ENCODE assay signal across 15 cellular contexts in the genomic region with DNA sequence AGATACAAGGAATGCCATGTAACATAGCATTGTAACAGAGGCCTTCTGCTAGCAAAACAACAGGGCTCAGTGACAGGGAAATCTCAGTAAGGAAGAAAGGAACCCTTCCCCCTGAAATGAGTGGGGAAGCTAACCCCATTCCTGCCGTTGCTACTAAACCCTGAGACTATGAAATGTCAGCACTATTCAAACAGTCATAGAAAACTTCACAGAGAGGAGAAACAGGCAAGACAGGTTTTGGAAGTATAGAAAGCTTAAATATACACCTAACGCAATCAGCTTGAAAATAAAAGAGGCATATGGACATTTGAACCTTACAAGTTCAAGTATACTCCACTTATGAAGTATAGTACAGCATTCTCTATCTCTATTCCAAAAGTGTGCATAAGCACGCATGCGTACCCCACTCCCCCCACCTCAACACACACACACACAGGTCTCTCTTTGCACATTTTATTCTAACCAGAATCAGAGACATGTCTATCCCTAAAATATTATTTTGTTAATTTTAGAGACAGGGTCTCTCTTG.
"Had no signal": no experiment of that assay in that cellular context is flagged by ENCODE, and none has a peak within 500 bp of the region (broad histone marks: within the 10 kb centered on the region; RNA-seq: fewer than 3 reads in every experiment).

No MANE protein-coding gene starts in this region.

- H3K27ac Mint-ChIP-seq: activated T-helper 17 cell treated with anti-CD3 and anti-CD28 coated beads, Interleukin-2, amount 50 U/mL, for 72 hours; dendritic cell treated with granulocyte-macrophage colony-stimulating factor and Interleukin-4, amounts not matched to agents 40 ng/mL and 50 ng/mL, for 4 days; natural killer cell treated with Interleukin-12 subunit alpha and Interleukin-12 subunit beta and Interleukin-15 and Interleukin-18, amount 100 ng/mL, for 72 hours had no signal

- H3K4me1 Mint-ChIP-seq: activated T-helper 17 cell treated with anti-CD3 and anti-CD28 coated beads, Interleukin-2, amount 50 U/mL, for 72 hours had no signal

- H3K36me3 Mint-ChIP-seq: natural killer cell treated with Interleukin-12 subunit alpha and Interleukin-12 subunit beta and Interleukin-15 and Interleukin-18, amount 100 ng/mL, for 72 hours had no signal

- H3K9me3 Mint-ChIP-seq: activated T-helper 17 cell treated with anti-CD3 and anti-CD28 coated beads, Interleukin-2, amount 50 U/mL, for 72 hours; natural killer cell treated with Interleukin-12 subunit alpha and Interleukin-12 subunit beta and Interleukin-15 and Interleukin-18, amount 100 ng/mL, for 72 hours had no signal

- H3K4me3 ChIP-seq: gastrocnemius medialis, heart left ventricle, right lobe of liver, stomach, thoracic aorta, uterus had no signal

- H3K27me3 Mint-ChIP-seq: dendritic cell treated with granulocyte-macrophage colony-stimulating factor and Interleukin-4, amounts not matched to agents 40 ng/mL and 50 ng/mL, for 4 days; natural killer cell treated with Interleukin-12 subunit alpha and Interleukin-12 subunit beta and Interleukin-15 and Interleukin-18, amount 100 ng/mL, for 72 hours had no signal

- H3K4me1 ChIP-seq: gastrocnemius medialis, right lobe of liver, uterus had no signal

- ATAC-seq: activated T-helper 17 cell treated with anti-CD3 and anti-CD28 coated beads, Interleukin-2, amount 50 U/mL, for 72 hours; gastrocnemius medialis; heart left ventricle; left lobe of liver; natural killer cell treated with Interleukin-12 subunit alpha and Interleukin-12 subunit beta and Interleukin-15 and Interleukin-18, amount 100 ng/mL, for 72 hours; right lobe of liver had no signal

- H3K9me3 ChIP-seq: gastrocnemius medialis, right lobe of liver, uterus had no signal

- H3K27ac ChIP-seq: gastrocnemius medialis, heart left ventricle, right lobe of liver, stomach, thoracic aorta, uterus had no signal

- H3K27me3 ChIP-seq: gastrocnemius medialis, heart left ventricle, right lobe of liver, stomach, uterus had no signal

- H3K4me3 Mint-ChIP-seq: activated T-helper 17 cell treated with anti-CD3 and anti-CD28 coated beads, Interleukin-2, amount 50 U/mL, for 72 hours; dendritic cell treated with granulocyte-macrophage colony-stimulating factor and Interleukin-4, amounts not matched to agents 40 ng/mL and 50 ng/mL, for 4 days; natural killer cell treated with Interleukin-12 subunit alpha and Interleukin-12 subunit beta and Interleukin-15 and Interleukin-18, amount 100 ng/mL, for 72 hours had no signal

- DNase-seq: activated CD4-positive, alpha-beta T cell treated with anti-CD3 and anti-CD28 coated beads, Interleukin-2, amount 50 U/mL, for 48 hours; activated naive CD4-positive, alpha-beta T cell treated with Interleukin-2 at 50 U/mL for 16 hours; aorta; effector memory CD4-positive, alpha-beta T cell; gastrocnemius medialis; heart left ventricle; mesenchymal stem cell; right lobe of liver; stomach; uterus had no signal

- H3K36me3 ChIP-seq: gastrocnemius medialis, heart left ventricle, right lobe of liver, stomach, thoracic aorta, uterus had no signal
